ENCODE assay signal across 23 cellular contexts in genomic region chr3:192883512-192883911, GRCh38. TPM values are rescaled to one million over a fixed set of nuclear protein-coding genes. Genes with fewer than 3 reads are reported as not detected.
DNase-seq lines count a peak whose midpoint lies in the region; TF ChIP-seq lines count a peak whose summit lies in the region.
"Had no signal": no experiment of that assay in that cellular context is flagged by ENCODE, and none has a peak within 500 bp of the region (broad histone marks: within the 10 kb centered on the region; RNA-seq: fewer than 3 reads in every experiment).

No MANE protein-coding gene starts in this region.

- peaks cover 45% of the 10 kb centered on the region for H3K4me1 Mint-ChIP-seq in type B pancreatic cell (ENCODE audit: unreplicated experiment)

- H3K9me3 Mint-ChIP-seq in type B pancreatic cell: peaks cover 4% of the 10 kb centered on the region
- H3K9me3 Mint-ChIP-seq: activated T-cell treated with anti-CD3 and anti-CD28 coated beads, Interleukin-2, amount 50 U/mL, for 72 hours; CD4-positive, alpha-beta T cell; dendritic cell treated with granulocyte-macrophage colony-stimulating factor and Interleukin-4, amounts not matched to agents 40 ng/mL and 50 ng/mL, for 4 days; stimulated activated memory B cell treated with anti-CD40 and anti-IgM and Interleukin-4, amounts not matched to agents 10 μg/mL and 1 μg/mL and 100 μg/mL, for 72 hours; T-helper 2 cell treated with Interferon-gamma antibody and Interleukin-4, amounts not matched to agents 5 μg/mL and 100 μg/mL, for 36 hours had no signal

- H3K27me3 ChIP-seq in SJSA1 (replicated peaks): no peaks in the 10 kb centered on the region
- H3K27me3 ChIP-seq: neutrophil, spleen, suprapubic skin, vagina had no signal

- H3K4me3 ChIP-seq in SJSA1: no peak overlapping the region
- H3K4me3 ChIP-seq: spleen, suprapubic skin, vagina had no signal

- H3K27ac ChIP-seq in SJSA1 (0 out of 2 replicates have a peak overlapping the region, but pooled peaks have one; percentile 38), substantia nigra (ENCODE audit: low read depth, low read length, poor library complexity, severe bottlenecking) (no peak overlapping the region)
- H3K27ac ChIP-seq: neutrophil, spleen, suprapubic skin, vagina had no signal

- H3K4me3 Mint-ChIP-seq in type B pancreatic cell: no peak overlapping the region
- H3K4me3 Mint-ChIP-seq: activated T-cell treated with anti-CD3 and anti-CD28 coated beads, Interleukin-2, amount 50 U/mL, for 72 hours; CD4-positive, alpha-beta T cell; dendritic cell treated with granulocyte-macrophage colony-stimulating factor and Interleukin-4, amounts not matched to agents 40 ng/mL and 50 ng/mL, for 4 days; stimulated activated memory B cell treated with anti-CD40 and anti-IgM and Interleukin-4, amounts not matched to agents 10 μg/mL and 1 μg/mL and 100 μg/mL, for 72 hours; T-helper 2 cell treated with Interferon-gamma antibody and Interleukin-4, amounts not matched to agents 5 μg/mL and 100 μg/mL, for 36 hours had no signal

- no peaks in the 10 kb centered on the region for H3K27me3 Mint-ChIP-seq in type B pancreatic cell
- H3K27me3 Mint-ChIP-seq: stimulated activated memory B cell treated with anti-CD40 and anti-IgM and Interleukin-4, amounts not matched to agents 10 μg/mL and 1 μg/mL and 100 μg/mL, for 72 hours had no signal

- H3K4me1 ChIP-seq in SJSA1 (replicated peaks): peaks cover 64% of the 10 kb centered on the region
- H3K4me1 ChIP-seq: spleen, suprapubic skin had no signal

- no peak for TF ChIP-seq CTCF in type B pancreatic cell (conservative IDR thresholded peaks at IDR 0.05)

- H3K36me3 ChIP-seq in SJSA1: no peaks in the 10 kb centered on the region
- H3K36me3 ChIP-seq: neutrophil, spleen, suprapubic skin, vagina had no signal

- H3K9me3 ChIP-seq in SJSA1 (replicated peaks): no peaks in the 10 kb centered on the region
- H3K9me3 ChIP-seq: neutrophil, spleen, suprapubic skin, vagina had no signal

- peaks cover 8% of the 10 kb centered on the region for H3K36me3 Mint-ChIP-seq in type B pancreatic cell
- H3K36me3 Mint-ChIP-seq: stimulated activated memory B cell treated with anti-CD40 and anti-IgM and Interleukin-4, amounts not matched to agents 10 μg/mL and 1 μg/mL and 100 μg/mL, for 72 hours had no signal

- DNase-seq in EL (peak; percentile 56), SJSA1 (ENCODE audit: low read depth in 1 of 2, low spot score in 2 of 2) (no peak), left kidney (ENCODE audit: low read depth, low spot score) (peak; percentile 64), type B pancreatic cell (ENCODE audit: extremely low spot score, unreplicated experiment) (no peak), substantia nigra (lab: John Stamatoyannopoulos, UW) (no peak)
- no peak for DNase-seq in activated effector memory CD4-positive, alpha-beta T cell treated with Interleukin-2 at 50 U/mL for 16 hours
- no peak for DNase-seq in activated effector memory CD4-positive, alpha-beta T cell treated with anti-CD3 and anti-CD28 coated beads, Interleukin-2, amount 50 U/mL, for 16 hours
- DNase-seq: activated CD4-positive, alpha-beta T cell treated with anti-CD3 and anti-CD28 coated beads for 4 hours; activated naive CD4-positive, alpha-beta T cell treated with anti-CD3 and anti-CD28 coated beads, Interleukin-2, amount 50 U/mL, for 16 hours; activated T-cell treated with anti-CD3 and anti-CD28 coated beads, Interleukin-2, amount 50 U/mL, for 72 hours; CD4-positive, alpha-beta T cell; DMS53; NCI-H1694 treated with DMSO at 0.1 percent for 48 hours; NCI-H2171; NCI-H526; spleen; stimulated activated CD4-positive, alpha-beta T cell treated with anti-CD3 and anti-CD28 coated beads, Interleukin-4, amount 100 ng/mL, for 1 hour had no signal

- H3K27ac Mint-ChIP-seq in type B pancreatic cell: peak overlapping the region; percentile 30
- H3K27ac Mint-ChIP-seq: activated T-cell treated with anti-CD3 and anti-CD28 coated beads, Interleukin-2, amount 50 U/mL, for 72 hours; CD4-positive, alpha-beta T cell; dendritic cell treated with granulocyte-macrophage colony-stimulating factor and Interleukin-4, amounts not matched to agents 40 ng/mL and 50 ng/mL, for 4 days; stimulated activated memory B cell treated with anti-CD40 and anti-IgM and Interleukin-4, amounts not matched to agents 10 μg/mL and 1 μg/mL and 100 μg/mL, for 72 hours; T-helper 2 cell treated with Interferon-gamma antibody and Interleukin-4, amounts not matched to agents 5 μg/mL and 100 μg/mL, for 36 hours had no signal

RNA-seq across cellular contexts. Expression of gene MB21D2, which starts 34.1 kb away (rescaled TPM):
- total RNA-seq in SJSA1 (2014; rRNA removed; shearing (Covaris generic)): 18.0 and 22.5 TPM in 2 replicates
- total RNA-seq in type B pancreatic cell (ENCODE audit: low replicate concordance): 14.1 and 23.1 TPM in 2 replicates

Comparison
In these comparisons a context has a peak if more than half of its experiments do, and no peak if none do; other contexts are left out.
1. DNase-seq: peak in EL (single experiment) and left kidney (single experiment); none in SJSA1 (0 of 2), type B pancreatic cell (single experiment), activated effector memory CD4-positive, alpha-beta T cell treated with Interleukin-2 at 50 U/mL for 16 hours (single experiment), activated effector memory CD4-positive, alpha-beta T cell treated with anti-CD3 and anti-CD28 coated beads, Interleukin-2, amount 50 U/mL, for 16 hours (single experiment) and substantia nigra (0 of 49).